ENCODE assay signal across 1 cellular context in genomic region chr2:109209412-109209811, GRCh38.
A peak's percentile ranks its signal among the peaks of the same experiment; 100 is the strongest.
TF ChIP-seq lines count a peak whose summit lies in the region.

No MANE protein-coding gene starts in this region.

TF ChIP-seq in HCT116, 20 proteins besides CTCF, POLR2A, EP300 and RAD21 (continued from another document):
- no peak for TF ChIP-seq REST (IDR thresholded peaks at IDR 0.05; ENCODE audit: low read depth)
- TF ChIP-seq CBX3 (IDR thresholded peaks at IDR 0.05; ENCODE audit: low read depth) = no peak
- no peak for TF ChIP-seq MAX (IDR thresholded peaks at IDR 0.05)
- no peak for TF ChIP-seq SP1 (IDR thresholded peaks at IDR 0.05; ENCODE audit: low read depth)
- TF ChIP-seq SRF (IDR thresholded peaks at IDR 0.05; ENCODE audit: low read depth) = no peak
- TF ChIP-seq ATF3 (IDR thresholded peaks at IDR 0.05) = no peak
- peak; percentile 47; the same call in 1 of the 2 replicates for TF ChIP-seq FOSL1 (IDR thresholded peaks at IDR 0.05; ENCODE audit: low read depth)
- no peak for TF ChIP-seq ELF1 (IDR thresholded peaks at IDR 0.05; ENCODE audit: borderline replicate concordance, low read depth)
- TF ChIP-seq YY1 (IDR thresholded peaks at IDR 0.05; ENCODE audit: extremely low read depth, insufficient replicate concordance, low read depth, low read length) = no peak
- peak; percentile 51 for TF ChIP-seq JUND (IDR thresholded peaks at IDR 0.05)
